In the genomic region with DNA sequence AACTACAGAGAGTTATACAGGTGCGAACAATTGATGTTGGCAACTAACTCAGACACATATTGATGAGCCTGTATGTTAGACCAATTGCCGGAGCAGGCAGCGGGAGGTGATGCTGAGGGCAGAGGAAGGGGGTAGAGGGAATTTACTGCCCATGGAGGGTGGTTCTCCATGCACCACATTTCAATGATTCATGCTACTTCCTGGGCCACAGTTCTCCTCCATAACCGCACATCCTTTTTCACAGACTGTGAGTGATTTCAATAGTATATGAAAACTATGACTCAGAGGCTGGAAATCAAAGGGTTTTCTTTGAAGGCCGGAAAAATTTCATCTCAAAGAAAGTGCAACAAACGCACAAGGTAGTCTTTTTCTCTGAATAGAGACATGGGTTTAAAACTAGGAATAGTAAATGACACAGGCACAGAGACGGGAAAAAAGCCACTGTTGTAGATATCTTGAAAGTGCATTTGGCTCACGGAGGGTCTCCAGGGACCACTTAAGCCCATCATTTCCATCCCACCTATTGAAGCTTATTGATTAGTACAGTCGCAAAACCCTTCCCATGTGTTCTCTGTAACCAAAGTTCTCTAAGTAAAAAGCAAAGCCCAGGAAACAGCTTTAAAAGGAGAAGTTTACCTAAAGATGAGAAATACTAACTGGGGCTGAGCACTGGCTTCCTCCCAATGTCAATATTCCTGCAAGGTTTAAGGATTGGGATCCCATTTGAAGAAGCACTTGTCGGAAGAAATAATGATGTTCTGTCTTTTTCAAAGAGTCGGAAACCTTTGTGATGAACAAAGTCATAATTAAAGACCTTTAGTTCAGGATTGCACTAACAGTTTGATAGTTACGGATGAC, we compare ENCODE assay signal across 8 cellular contexts. TPM values are rescaled to one million over a fixed set of nuclear protein-coding genes. Genes with fewer than 3 reads are reported as not detected.
A peak's percentile ranks its signal among the peaks of the same experiment; 100 is the strongest.
DNase-seq lines count a peak whose midpoint lies in the region; ATAC-seq and TF ChIP-seq lines count a peak whose summit lies in the region.

No MANE protein-coding gene starts in this region.

- ATAC-seq in esophagus mucosa = peak; percentile 40
- ATAC-seq in omental fat pad (ENCODE audit: low FRiP score) = no peak
- ATAC-seq in HG03095 (IDR thresholded peaks at IDR 0.05; ENCODE audit: unreplicated experiment) = no peak

- H3K4me1 Mint-ChIP-seq in activated CD4-positive, alpha-beta T cell treated with anti-CD3 and anti-CD28 coated beads, Interleukin-2, amount 10 ng/mL, durations not matched to agents 7 days and 5 days = peaks cover 85% of the 10 kb centered on the region

- H3K27ac Mint-ChIP-seq in activated CD4-positive, alpha-beta T cell treated with anti-CD3 and anti-CD28 coated beads, Interleukin-2, amount 10 ng/mL, durations not matched to agents 7 days and 5 days = peak overlapping the region; percentile 83

- POLR2A ChIA-PET in activated CD4-positive, alpha-beta T cell treated with anti-CD3 and anti-CD28 coated beads, Interleukin-2, amount 10 ng/mL, durations not matched to agents 7 days and 5 days (lab: Charles Lee) = interaction anchor here (0.7 kb wide), 1 partner anchor 9 kb away, joined by 3 read pairs; no protein-coding TSS in a partner anchor

- no peak overlapping the region; the same call in 1 of the 2 replicates for H3K4me3 ChIP-seq in Jurkat, Clone E6-1 (ENCODE audit: low read length)

- peak overlapping the region; percentile 41 for H3K4me3 Mint-ChIP-seq in activated CD4-positive, alpha-beta T cell treated with anti-CD3 and anti-CD28 coated beads, Interleukin-2, amount 10 ng/mL, durations not matched to agents 7 days and 5 days

- CTCF ChIA-PET in activated CD4-positive, alpha-beta T cell treated with anti-CD3 and anti-CD28 coated beads, Interleukin-2, amount 10 ng/mL, durations not matched to agents 7 days and 5 days (lab: Charles Lee) = interaction anchor here (0.6 to 0.7 kb wide), 2 partner anchors 23 to 171 kb away, joined by 3 read pairs; no protein-coding TSS in a partner anchor

- peaks cover 4% of the 10 kb centered on the region for H3K9me3 Mint-ChIP-seq in activated CD4-positive, alpha-beta T cell treated with anti-CD3 and anti-CD28 coated beads, Interleukin-2, amount 10 ng/mL, durations not matched to agents 7 days and 5 days

- TF ChIP-seq CTCF in omental fat pad (IDR thresholded peaks at IDR 0.05) = no peak

- DNase-seq in EL = peak; percentile 94
- peak; percentile 87 for DNase-seq in Jurkat, Clone E6-1 (ENCODE audit: low read depth, low spot score)
- peak; percentile 83 for DNase-seq in activated CD4-positive, alpha-beta T cell treated with anti-CD3 and anti-CD28 coated beads, Interleukin-2, amount 10 ng/mL, durations not matched to agents 7 days and 5 days
- peak; percentile 32 for DNase-seq in stimulated activated CD8-positive, alpha-beta memory T cell treated with anti-CD3 and anti-CD28 coated beads, Interleukin-12 subunit alpha, Interleukin-12 subunit beta, amount 100 ng/mL, for 4 hours (ENCODE audit: low read depth)
- DNase-seq in NCI-H1417 (lab: John Stamatoyannopoulos, UW) = no peak
- no peak for DNase-seq in omental fat pad (ENCODE audit: low spot score)

- no peaks in the 10 kb centered on the region for H3K27me3 Mint-ChIP-seq in activated CD4-positive, alpha-beta T cell treated with anti-CD3 and anti-CD28 coated beads, Interleukin-2, amount 10 ng/mL, durations not matched to agents 7 days and 5 days

- peaks cover 6% of the 10 kb centered on the region for H3K36me3 Mint-ChIP-seq in activated CD4-positive, alpha-beta T cell treated with anti-CD3 and anti-CD28 coated beads, Interleukin-2, amount 10 ng/mL, durations not matched to agents 7 days and 5 days (ENCODE audit: low read depth)

RNA-seq across cellular contexts. Expression of a gene that starts 28.0 kb away (rescaled TPM):
- polyA plus RNA-seq in Jurkat, Clone E6-1 (2012; ENCODE audit: insufficient read depth, insufficient read length) = 0.82 TPM
- 100 to 1,000 TPM; 118 to 127 TPM for total RNA-seq in activated CD4-positive, alpha-beta T cell treated with anti-CD3 and anti-CD28 coated beads, Interleukin-2, amount 10 ng/mL, durations not matched to agents 7 days and 5 days
- total RNA-seq in esophagus mucosa (2.2 TPM), omental fat pad (10 to 100 TPM in 2 of 4 donors, 1 to 10 TPM in 2; 2.1 to 18.0 (median 9.1) TPM)

RNA-seq across cellular contexts. Expression of a gene that starts 48.7 kb away (rescaled TPM):
- not detected for polyA plus RNA-seq in Jurkat, Clone E6-1 (2012; ENCODE audit: insufficient read depth, insufficient read length)
- under 1 TPM in 1 of 2 experiments, not detected in 1; 0.10 TPM for total RNA-seq in activated CD4-positive, alpha-beta T cell treated with anti-CD3 and anti-CD28 coated beads, Interleukin-2, amount 10 ng/mL, durations not matched to agents 7 days and 5 days
- total RNA-seq in esophagus mucosa (not detected), omental fat pad (under 1 TPM in 1 of 4 donors, not detected in 3; 0.12 TPM)

Comparison
In these comparisons a context has a peak if more than half of its experiments do, and no peak if none do; other contexts are left out.
1. DNase-seq: peak in EL (single experiment), Jurkat, Clone E6-1 (single experiment), activated CD4-positive, alpha-beta T cell treated with anti-CD3 and anti-CD28 coated beads, Interleukin-2, amount 10 ng/mL, durations not matched to agents 7 days and 5 days (single experiment) and stimulated activated CD8-positive, alpha-beta memory T cell treated with anti-CD3 and anti-CD28 coated beads, Interleukin-12 subunit alpha, Interleukin-12 subunit beta, amount 100 ng/mL, for 4 hours (single experiment); none in NCI-H1417 (0 of 3) and omental fat pad (single experiment).
2. RNA of a gene that starts 28.0 kb away (total RNA-seq): 118 to 127 TPM in activated CD4-positive, alpha-beta T cell treated with anti-CD3 and anti-CD28 coated beads, Interleukin-2, amount 10 ng/mL, durations not matched to agents 7 days and 5 days; 2.1 to 18.0 TPM in omental fat pad and 2.2 TPM in esophagus mucosa (single experiment); every median in the first group is over 4 times any median in the second.